In genomic region chr20:9392892-9393857, GRCh38 we compare ENCODE assay signal across 9 cellular contexts.
DNase-seq lines count a peak whose midpoint lies in the region; ATAC-seq and TF ChIP-seq lines count a peak whose summit lies in the region.
"Had no signal": no experiment of that assay in that cellular context is flagged by ENCODE, and none has a peak within 500 bp of the region (broad histone marks: within the 10 kb centered on the region; RNA-seq: fewer than 3 reads in every experiment).

No MANE protein-coding gene starts in this region.

- peak; percentile 19 to 65 (median 47) for TF ChIP-seq CTCF in breast epithelium (IDR thresholded peaks at IDR 0.05)
- TF ChIP-seq CTCF in tibial artery (IDR thresholded peaks at IDR 0.05), result peak; percentile 78 to 89

- no peak overlapping the region for H3K4me3 ChIP-seq in breast epithelium
- no peak overlapping the region for H3K4me3 ChIP-seq in tibial artery
- H3K4me3 ChIP-seq: BLaER1 had no signal

- H3K36me3 ChIP-seq in breast epithelium (no peaks in the 10 kb centered on the region), tibial artery (no peaks in the 10 kb centered on the region)
- H3K36me3 ChIP-seq: BLaER1 had no signal

- DNase-seq in NCI-H187 (lab: John Stamatoyannopoulos, UW) (peak; percentile 25 to 45), NCI-H187 treated with DMSO at 0.1 percent for 48 hours (lab: John Stamatoyannopoulos, UW) (no peak), NCI-H748 (lab: John Stamatoyannopoulos, UW; ENCODE audit: unreplicated experiment) (peak; percentile 80), breast epithelium (ENCODE audit: low spot score in 2 of 2) (no peak), islet precursor cell (peak; percentile 86), tibial artery (peak; percentile 79 to 81)

- H3K4me1 ChIP-seq in breast epithelium (no peaks in the 10 kb centered on the region), tibial artery (peaks cover 0 to 49% (median 5%) of the 10 kb centered on the region in 4 donors)

- peak; percentile 47 for ATAC-seq in HG03045 (IDR thresholded peaks at IDR 0.05; ENCODE audit: unreplicated experiment)
- ATAC-seq in HG03571 (IDR thresholded peaks at IDR 0.05; ENCODE audit: unreplicated experiment), result no peak

- H3K9me3 ChIP-seq in breast epithelium (no peaks in the 10 kb centered on the region), tibial artery (no peaks in the 10 kb centered on the region)
- H3K9me3 ChIP-seq: BLaER1 had no signal

- H3K27ac ChIP-seq in breast epithelium, result no peak overlapping the region
- H3K27ac ChIP-seq in tibial artery, result no peak overlapping the region
- H3K27ac ChIP-seq: BLaER1 had no signal

- intact Hi-C loops in breast epithelium (cut with DNase I; ENCODE audit: low total_unique reads), result no loop called here
- intact Hi-C loops in tibial artery (cut with DNase I; ENCODE audit: low total_unique reads), result loop anchor here (2.0 to 5.0 kb wide), 2 partner anchors 538 to 636 kb away; no protein-coding TSS in a partner anchor

- TF ChIP-seq POLR2A in breast epithelium (IDR thresholded peaks at IDR 0.05), result no peak

- H3K27me3 ChIP-seq in breast epithelium, result no peaks in the 10 kb centered on the region
- H3K27me3 ChIP-seq in tibial artery, result no peaks in the 10 kb centered on the region
- H3K27me3 ChIP-seq: BLaER1 had no signal

Comparison
In these comparisons a context has a peak if more than half of its experiments do, and no peak if none do; other contexts are left out.
1. DNase-seq: peak in NCI-H187 (2 of 2), NCI-H748 (single experiment), islet precursor cell (single experiment) and tibial artery (2 of 2); none in NCI-H187 treated with DMSO at 0.1 percent for 48 hours (single experiment) and breast epithelium (0 of 2).